ENCODE assay signal across 6 cellular contexts in the genomic region with DNA sequence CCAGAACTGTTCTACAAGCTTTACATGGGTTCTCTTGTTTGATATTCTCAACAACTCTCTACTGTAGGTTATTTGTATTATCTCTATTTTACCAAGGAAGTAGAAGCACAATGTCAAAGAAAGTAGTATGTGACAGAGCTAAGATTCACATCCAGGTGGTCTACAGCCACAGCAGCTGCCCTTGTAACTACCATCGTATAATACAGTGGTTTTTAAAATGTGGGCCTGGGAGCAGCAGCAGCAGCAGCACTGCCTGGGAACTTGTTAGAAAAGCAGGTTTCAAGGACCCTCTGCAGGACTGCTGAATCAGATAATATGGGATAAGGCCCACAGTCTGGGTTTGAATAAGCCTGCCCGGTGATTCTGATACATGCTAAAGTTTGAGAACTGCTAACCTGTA.
"Had no signal": no experiment of that assay in that cellular context is flagged by ENCODE, and none has a peak within 500 bp of the region (broad histone marks: within the 10 kb centered on the region; RNA-seq: fewer than 3 reads in every experiment).

No MANE protein-coding gene starts in this region.

- H3K9me3 Mint-ChIP-seq: GM23338, H9 had no signal

- DNase-seq: H9, HCEC 1CT, IMR-90, KG1 had no signal

- H3K4me3 ChIP-seq: GM23338, K562 had no signal

- H2AFZ ChIP-seq: GM23338 had no signal

- ATAC-seq: GM23338, K562 had no signal

- H3K4me2 ChIP-seq: GM23338 had no signal

- H3K27ac Mint-ChIP-seq: GM23338, H9 had no signal

- H3K4me3 Mint-ChIP-seq: GM23338, H9 had no signal
